In genomic region chr6:131946404-131946991, GRCh38 we compare ENCODE assay signal across 1 cellular context.
TF ChIP-seq lines count a peak whose summit lies in the region.

No MANE protein-coding gene starts in this region.

TF ChIP-seq in SK-N-SH treated with all-trans-retinoic acid at 6 μM for 48 hours, 23 proteins besides CTCF, POLR2A, EP300 and RAD21 (continued from another document):
- TF ChIP-seq PATZ1 (CRISPR knock-in tag; IDR thresholded peaks at IDR 0.05; ENCODE audit: borderline replicate concordance) (0 out of 2 replicates have a peak, but pooled peaks have one; percentile 14), ZC3H10 (CRISPR knock-in tag; IDR thresholded peaks at IDR 0.05) (peak; percentile 90), RARB (CRISPR knock-in tag; IDR thresholded peaks at IDR 0.05) (peak; percentile 75; the same call in 1 of the 2 replicates), OSR1 (CRISPR knock-in tag; IDR thresholded peaks at IDR 0.05) (no peak), TOX (CRISPR knock-in tag; IDR thresholded peaks at IDR 0.05; ENCODE audit: borderline replicate concordance) (peak; percentile 15; the same call in 1 of the 2 replicates)
